Comparison of ENCODE assay signal across 1 cellular context in the genomic region with DNA sequence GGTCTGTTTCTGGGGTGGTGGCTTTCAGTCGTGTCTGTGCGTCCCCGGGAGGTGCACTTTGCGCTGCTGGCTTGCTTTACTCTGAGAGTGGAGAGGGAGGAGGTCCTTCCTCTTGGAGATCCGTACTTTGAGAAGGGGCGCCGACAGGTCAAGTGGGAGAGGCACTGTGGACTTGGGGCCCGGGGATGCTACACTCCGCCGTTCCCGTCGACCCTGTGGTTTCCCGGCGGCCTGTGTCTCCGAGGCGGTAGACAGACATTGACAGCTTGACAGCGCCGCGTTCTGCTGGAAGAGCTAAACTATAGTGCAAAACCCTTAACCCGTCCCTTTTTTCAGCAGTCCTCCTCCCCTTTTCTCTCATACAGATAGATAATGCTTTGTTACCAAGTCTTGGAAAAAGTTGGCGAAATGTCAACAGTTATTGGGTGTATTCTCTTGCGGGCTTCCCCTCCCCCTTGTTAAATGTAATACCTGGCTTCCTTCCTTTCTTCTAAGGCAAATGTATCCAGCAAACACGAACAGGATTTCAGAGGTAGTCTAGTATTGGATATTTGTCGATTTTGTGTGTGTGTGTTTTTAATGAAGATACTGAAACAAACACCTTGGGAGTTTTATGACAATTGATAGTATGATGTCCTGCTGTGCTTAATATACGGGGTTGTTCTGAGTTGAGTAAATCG.
TF ChIP-seq lines count a peak whose summit lies in the region.

No MANE protein-coding gene starts in this region.

TF ChIP-seq in HCT116, 20 proteins besides CTCF, POLR2A, EP300 and RAD21 (continued from another document):
- TF ChIP-seq, protein P1, sequence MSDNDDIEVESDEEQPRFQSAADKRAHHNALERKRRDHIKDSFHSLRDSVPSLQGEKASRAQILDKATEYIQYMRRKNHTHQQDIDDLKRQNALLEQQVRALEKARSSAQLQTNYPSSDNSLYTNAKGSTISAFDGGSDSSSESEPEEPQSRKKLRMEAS (IDR thresholded peaks at IDR 0.05) = no peak
- no peak for TF ChIP-seq TCF7L2 (IDR thresholded peaks at IDR 0.05; ENCODE audit: borderline replicate concordance, extremely low read depth, insufficient read depth, insufficient read length)
- TF ChIP-seq SRF (IDR thresholded peaks at IDR 0.05; ENCODE audit: low read depth) = no peak
- TF ChIP-seq FOSL1 (IDR thresholded peaks at IDR 0.05; ENCODE audit: low read depth) = no peak
- TF ChIP-seq, protein P2, sequence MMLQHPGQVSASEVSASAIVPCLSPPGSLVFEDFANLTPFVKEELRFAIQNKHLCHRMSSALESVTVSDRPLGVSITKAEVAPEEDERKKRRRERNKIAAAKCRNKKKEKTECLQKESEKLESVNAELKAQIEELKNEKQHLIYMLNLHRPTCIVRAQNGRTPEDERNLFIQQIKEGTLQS (IDR thresholded peaks at IDR 0.05) = no peak
- TF ChIP-seq SP1 (IDR thresholded peaks at IDR 0.05; ENCODE audit: low read depth) = no peak
- no peak for TF ChIP-seq YY1 (IDR thresholded peaks at IDR 0.05; ENCODE audit: extremely low read depth, insufficient replicate concordance, low read depth, low read length)
- no peak for TF ChIP-seq ZFX (IDR thresholded peaks at IDR 0.05)
- no peak for TF ChIP-seq CEBPB (IDR thresholded peaks at IDR 0.05; ENCODE audit: low read depth)
- TF ChIP-seq ZNF274 (IDR thresholded peaks at IDR 0.05; ENCODE audit: low read depth, low read length) = no peak
- no peak for TF ChIP-seq EGR1 (IDR thresholded peaks at IDR 0.05; ENCODE audit: low read depth)
- no peak for TF ChIP-seq CBX3 (IDR thresholded peaks at IDR 0.05; ENCODE audit: low read depth)
- TF ChIP-seq, protein P3, sequence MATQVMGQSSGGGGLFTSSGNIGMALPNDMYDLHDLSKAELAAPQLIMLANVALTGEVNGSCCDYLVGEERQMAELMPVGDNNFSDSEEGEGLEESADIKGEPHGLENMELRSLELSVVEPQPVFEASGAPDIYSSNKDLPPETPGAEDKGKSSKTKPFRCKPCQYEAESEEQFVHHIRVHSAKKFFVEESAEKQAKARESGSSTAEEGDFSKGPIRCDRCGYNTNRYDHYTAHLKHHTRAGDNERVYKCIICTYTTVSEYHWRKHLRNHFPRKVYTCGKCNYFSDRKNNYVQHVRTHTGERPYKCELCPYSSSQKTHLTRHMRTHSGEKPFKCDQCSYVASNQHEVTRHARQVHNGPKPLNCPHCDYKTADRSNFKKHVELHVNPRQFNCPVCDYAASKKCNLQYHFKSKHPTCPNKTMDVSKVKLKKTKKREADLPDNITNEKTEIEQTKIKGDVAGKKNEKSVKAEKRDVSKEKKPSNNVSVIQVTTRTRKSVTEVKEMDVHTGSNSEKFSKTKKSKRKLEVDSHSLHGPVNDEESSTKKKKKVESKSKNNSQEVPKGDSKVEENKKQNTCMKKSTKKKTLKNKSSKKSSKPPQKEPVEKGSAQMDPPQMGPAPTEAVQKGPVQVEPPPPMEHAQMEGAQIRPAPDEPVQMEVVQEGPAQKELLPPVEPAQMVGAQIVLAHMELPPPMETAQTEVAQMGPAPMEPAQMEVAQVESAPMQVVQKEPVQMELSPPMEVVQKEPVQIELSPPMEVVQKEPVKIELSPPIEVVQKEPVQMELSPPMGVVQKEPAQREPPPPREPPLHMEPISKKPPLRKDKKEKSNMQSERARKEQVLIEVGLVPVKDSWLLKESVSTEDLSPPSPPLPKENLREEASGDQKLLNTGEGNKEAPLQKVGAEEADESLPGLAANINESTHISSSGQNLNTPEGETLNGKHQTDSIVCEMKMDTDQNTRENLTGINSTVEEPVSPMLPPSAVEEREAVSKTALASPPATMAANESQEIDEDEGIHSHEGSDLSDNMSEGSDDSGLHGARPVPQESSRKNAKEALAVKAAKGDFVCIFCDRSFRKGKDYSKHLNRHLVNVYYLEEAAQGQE (IDR thresholded peaks at IDR 0.05; ENCODE audit: low read depth) = no peak
